In genomic region chr1:21255284-21255942, GRCh38 we compare ENCODE assay signal across 8 cellular contexts. TPM values are rescaled to one million over a fixed set of nuclear protein-coding genes. Genes with fewer than 3 reads are reported as not detected.
DNase-seq lines count a peak whose midpoint lies in the region; ATAC-seq, FAIRE-seq and TF ChIP-seq lines count a peak whose summit lies in the region.

No MANE protein-coding gene starts in this region.

- peak; percentile 79 to 93 (median 84) for TF ChIP-seq CTCF in sigmoid colon (IDR thresholded peaks at IDR 0.05)

- H3K9me3 ChIP-seq in right cardiac atrium (ENCODE audit: control insufficient read depth, low read length), result no peaks in the 10 kb centered on the region
- no peaks in the 10 kb centered on the region for H3K9me3 ChIP-seq in sigmoid colon

- ATAC-seq in right cardiac atrium, result peak; percentile 75 to 80
- ATAC-seq in GM21786 (IDR thresholded peaks at IDR 0.05; ENCODE audit: unreplicated experiment), result no peak
- ATAC-seq in HG03565 (IDR thresholded peaks at IDR 0.05; ENCODE audit: unreplicated experiment), result no peak

- TF ChIP-seq EP300 in sigmoid colon (IDR thresholded peaks at IDR 0.05), result no peak

- intact Hi-C loops in right cardiac atrium (cut with DNase I) (loop anchor here (2.0 to 5.0 kb wide), 4 partner anchors 77 to 113 kb away; no protein-coding TSS in a partner anchor), sigmoid colon (cut with DNase I) (loop anchor here (1.0 to 2.0 kb wide), 2 partner anchors 23 to 113 kb away; no protein-coding TSS in a partner anchor)

- no peaks in the 10 kb centered on the region for H3K27me3 ChIP-seq in right cardiac atrium (ENCODE audit: control insufficient read depth, insufficient read depth)
- H3K27me3 ChIP-seq in sigmoid colon, result no peaks in the 10 kb centered on the region

- H3K36me3 ChIP-seq in sigmoid colon, result peaks cover 23 to 98% (median 41%) of the 10 kb centered on the region in 4 donors

- WGBS in right cardiac atrium, result 55% methylated on average over 11 of the region's 11 CpGs
- 52 to 54% methylated on average over 11 of the region's 11 CpGs for WGBS in sigmoid colon, 2 donors

- FAIRE-seq in GM12892 (lab: Jason Lieb, UNC), result peak; percentile 92

- H3K27ac ChIP-seq in angular gyrus (ENCODE audit: low read depth, low read length) (peak overlapping the region; percentile 78), right cardiac atrium (ENCODE audit: low read length) (peak overlapping the region; percentile 5), sigmoid colon (peak overlapping the region; percentile 49 to 57 (median 54))

- H3K4me1 ChIP-seq in right cardiac atrium (ENCODE audit: control insufficient read depth, insufficient read depth, low read length) (peaks cover 2% of the 10 kb centered on the region), sigmoid colon (peaks cover 0 to 27% (median 26%) of the 10 kb centered on the region in 4 donors)

- H3K4me3 ChIP-seq in right cardiac atrium (ENCODE audit: low read length) (no peak overlapping the region), sigmoid colon (no peak overlapping the region)

- DNase-seq in GM12892 (ENCODE audit: insufficient read length) (peak; percentile 71), NCI-H2081 (lab: John Stamatoyannopoulos, UW) (peak; percentile 79 to 82), T-helper 22 cell (ENCODE audit: low read depth) (peak; percentile 51), right cardiac atrium (peak; percentile 91 to 97 (median 95)), sigmoid colon (peak; percentile 93)

- TF ChIP-seq POLR2A in GM12892 (IDR thresholded peaks at IDR 0.05; ENCODE audit: low read depth, low read length) (no peak), sigmoid colon (IDR thresholded peaks at IDR 0.05) (no peak)

RNA-seq across cellular contexts. Expression of gene ECE1, which starts 34.9 kb away (rescaled TPM):
- 16.7 TPM for polyA plus RNA-seq in GM12892 (2012; ENCODE audit: missing spikeins)
- 100 to 1,000 TPM in 3 of 4 donors, 10 to 100 TPM in 1; 99.1 to 158 (median 114) TPM for total RNA-seq in right cardiac atrium
- polyA plus RNA-seq in right cardiac atrium, result 76.2 TPM
- 100 to 1,000 TPM in 1 of 4 donors, 10 to 100 TPM in 3; 62.9 to 112 (median 80.8) TPM for total RNA-seq in sigmoid colon
- 10 to 100 TPM; 10.2 to 73.8 (median 13.6) TPM for polyA plus RNA-seq in sigmoid colon

Comparison
In these comparisons a context has a peak if more than half of its experiments do, and no peak if none do; other contexts are left out.
1. H3K27ac ChIP-seq: peak in every context shown above with its lines; median percentile 78 in angular gyrus; 54 in sigmoid colon; 5 in right cardiac atrium.
2. ATAC-seq: peak in right cardiac atrium (2 of 2); none in GM21786 (single experiment) and HG03565 (single experiment).
3. Peak in every context shown above with its lines, with median percentiles within 50 percentile points of each other: DNase-seq.